19 cellular contexts compared by ENCODE assay signal in genomic region chr13:64900039-64900438, GRCh38.
DNase-seq lines count a peak whose midpoint lies in the region; ATAC-seq and TF ChIP-seq lines count a peak whose summit lies in the region.
"Had no signal": no experiment of that assay in that cellular context is flagged by ENCODE, and none has a peak within 500 bp of the region (broad histone marks: within the 10 kb centered on the region; RNA-seq: fewer than 3 reads in every experiment).

No MANE protein-coding gene starts in this region.

- TF ChIP-seq CTCF in NB4 (IDR thresholded peaks at IDR 0.05; ENCODE audit: low read depth, low read length) (no peak), osteocyte (IDR thresholded peaks at IDR 0.05) (no peak), upper lobe of right lung (IDR thresholded peaks at IDR 0.05) (no peak), ovary (IDR thresholded peaks at IDR 0.05) (no peak), heart right ventricle (IDR thresholded peaks at IDR 0.05) (no peak)

- DNase-seq in NB4 (ENCODE audit: low read depth) (peak; percentile 2), UCSD-AML1 (lab: John Stamatoyannopoulos, UW; ENCODE audit: unreplicated experiment) (peak; percentile 1), osteocyte (ENCODE audit: extremely low spot score, unreplicated experiment) (peak; percentile 54), upper lobe of right lung (no peak), superior temporal gyrus (ENCODE audit: extremely low spot score) (no peak), ovary (no peak), heart right ventricle (no peak), DMS153 treated with DMSO at 0.1 percent for 48 hours (lab: John Stamatoyannopoulos, UW; ENCODE audit: unreplicated experiment) (no peak)
- DNase-seq: C1 segment of cervical spinal cord, Caco-2, DMS153, DMS79, EL, GDM1, H9 had no signal

- H3K36me3 Mint-ChIP-seq in osteocyte (ENCODE audit: unreplicated experiment), result no peaks in the 10 kb centered on the region
- H3K36me3 Mint-ChIP-seq: CD4-positive, alpha-beta memory T cell had no signal

- no peak for TF ChIP-seq EP300 in ovary (IDR thresholded peaks at IDR 0.05)

- WGBS in ovary, 3 donors, result 78 to 94% (median 80%) methylated on average over 2 of the region's 2 CpGs
- WGBS in heart right ventricle, 2 donors, result 64 to 80% methylated on average over 2 of the region's 2 CpGs

- H3K27me3 Mint-ChIP-seq in osteocyte (ENCODE audit: unreplicated experiment), result no peaks in the 10 kb centered on the region
- H3K27me3 Mint-ChIP-seq: CD4-positive, alpha-beta memory T cell had no signal

- H3K9me3 ChIP-seq in upper lobe of right lung, result no peaks in the 10 kb centered on the region
- H3K9me3 ChIP-seq in ovary, result no peaks in the 10 kb centered on the region
- H3K9me3 ChIP-seq in heart right ventricle, result peaks cover 0 to 13% (median 0%) of the 10 kb centered on the region in 11 donors

- intact Hi-C loops in upper lobe of right lung (cut with DNase I) (no loop called here), ovary (cut with DNase I) (no loop called here), heart right ventricle (cut with DNase I) (no loop called here)

- H3K27ac ChIP-seq in upper lobe of right lung, result no peak overlapping the region
- H3K27ac ChIP-seq in ovary, result no peak overlapping the region
- no peak overlapping the region for H3K27ac ChIP-seq in heart right ventricle

- peaks cover 3% of the 10 kb centered on the region for H3K4me1 Mint-ChIP-seq in osteocyte (ENCODE audit: unreplicated experiment)
- H3K4me1 Mint-ChIP-seq: CD4-positive, alpha-beta memory T cell; GM23338; H9 had no signal

- H3K36me3 ChIP-seq in upper lobe of right lung (no peaks in the 10 kb centered on the region), ovary (no peaks in the 10 kb centered on the region), heart right ventricle (no peaks in the 10 kb centered on the region)

- H3K27me3 ChIP-seq in upper lobe of right lung (no peaks in the 10 kb centered on the region), ovary (no peaks in the 10 kb centered on the region), heart right ventricle (no peaks in the 10 kb centered on the region)

- H3K27ac Mint-ChIP-seq in osteocyte (ENCODE audit: unreplicated experiment), result no peak overlapping the region
- H3K27ac Mint-ChIP-seq: CD4-positive, alpha-beta memory T cell; GM23338; H9 had no signal

- no peak for TF ChIP-seq POLR2A in NB4 (IDR thresholded peaks at IDR 0.05; ENCODE audit: extremely low read depth, insufficient read length)
- no peak for TF ChIP-seq POLR2A in ovary (IDR thresholded peaks at IDR 0.05)

- peak; percentile 28 for ATAC-seq in upper lobe of right lung
- no peak for ATAC-seq in heart right ventricle
- ATAC-seq: GM12878, GM23338, HCT116 had no signal

- H3K4me3 Mint-ChIP-seq in osteocyte (ENCODE audit: unreplicated experiment), result no peak overlapping the region
- H3K4me3 Mint-ChIP-seq: CD4-positive, alpha-beta memory T cell; GM23338; H9 had no signal

- H3K4me1 ChIP-seq in upper lobe of right lung (no peaks in the 10 kb centered on the region), ovary (ENCODE audit: insufficient read depth) (no peaks in the 10 kb centered on the region), heart right ventricle (no peaks in the 10 kb centered on the region)
- H3K4me1 ChIP-seq: Caco-2 had no signal

- H3K9me3 Mint-ChIP-seq in osteocyte (ENCODE audit: unreplicated experiment), result peaks cover 16% of the 10 kb centered on the region
- H3K9me3 Mint-ChIP-seq: GM23338 had no signal

- H3K4me3 ChIP-seq in NB4 (ENCODE audit: low read depth, low read length), result no peak overlapping the region
- H3K4me3 ChIP-seq in upper lobe of right lung, result no peak overlapping the region
- no peak overlapping the region for H3K4me3 ChIP-seq in ovary
- H3K4me3 ChIP-seq in heart right ventricle, result no peak overlapping the region
- H3K4me3 ChIP-seq: GM12878, GM23338 had no signal

Comparison
In these comparisons a context has a peak if more than half of its experiments do, and no peak if none do; other contexts are left out.
1. DNase-seq: peak in NB4 (single experiment), UCSD-AML1 (single experiment) and osteocyte (single experiment); none in upper lobe of right lung (single experiment), superior temporal gyrus (single experiment), ovary (0 of 5), heart right ventricle (0 of 2) and DMS153 treated with DMSO at 0.1 percent for 48 hours (single experiment).